In the genomic region with DNA sequence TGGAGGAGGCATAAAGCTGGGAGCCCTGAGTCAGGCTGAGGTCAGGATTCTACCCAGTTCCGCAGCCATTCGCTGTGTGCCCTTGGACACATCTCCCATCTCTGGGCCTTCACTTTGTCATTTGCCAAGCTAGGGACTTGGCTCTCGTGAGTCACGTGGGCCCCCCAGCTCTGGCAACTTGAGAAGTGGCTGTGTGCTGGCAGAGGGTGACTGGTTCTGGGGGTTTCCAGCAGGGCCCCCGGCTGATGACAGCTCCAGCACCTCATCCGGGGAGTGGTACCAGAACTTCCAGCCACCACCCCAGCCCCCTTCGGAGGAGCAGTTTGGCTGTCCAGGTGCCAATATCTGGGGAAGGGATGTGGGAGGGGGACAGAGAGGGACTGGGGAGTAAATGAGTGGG, we compare ENCODE assay signal across 16 cellular contexts. TPM values are rescaled to one million over a fixed set of nuclear protein-coding genes. Genes with fewer than 3 reads are reported as not detected.
"Had no signal": no experiment of that assay in that cellular context is flagged by ENCODE, and none has a peak within 500 bp of the region (broad histone marks: within the 10 kb centered on the region; RNA-seq: fewer than 3 reads in every experiment).

No MANE protein-coding gene starts in this region.

- H3K27me3 Mint-ChIP-seq: memory B cell had no signal

- H3K9me3 Mint-ChIP-seq: memory B cell; nephron; T-helper 2 cell treated with Interferon-gamma antibody and Interleukin-4, amounts not matched to agents 5 μg/mL and 100 μg/mL, for 36 hours had no signal

- H3K4me1 Mint-ChIP-seq: nephron had no signal

- ATAC-seq: gastroesophageal sphincter, left lobe of liver had no signal

- DNase-seq: activated CD4-positive, CD25-positive, alpha-beta regulatory T cell treated with anti-CD3 and anti-CD28 coated beads, Interleukin-2, amount 50 U/mL, for 72 hours; adrenal gland; caudate nucleus; effector CD8-positive, alpha-beta T cell; islet precursor cell; ovary; stimulated activated CD4-positive, alpha-beta T cell treated with anti-CD3 and anti-CD28 coated beads, Interleukin-12 subunit alpha, Interleukin-12 subunit beta, amount 100 ng/mL, for 4 hours; stimulated activated CD4-positive, alpha-beta T cell treated with anti-CD3 and anti-CD28 coated beads, Interleukin-2, amount 100 ng/mL, for 48 hours; stomach had no signal

- H3K9me3 ChIP-seq: adrenal gland, gastroesophageal sphincter, ovary, stomach had no signal

- H3K36me3 ChIP-seq: adrenal gland, gastroesophageal sphincter, ovary, stomach had no signal

- H3K27ac ChIP-seq: adrenal gland, coronary artery, gastroesophageal sphincter, ovary, stomach had no signal

- H3K27ac Mint-ChIP-seq: memory B cell had no signal

- H3K27me3 ChIP-seq: ovary had no signal

- H3K4me3 Mint-ChIP-seq: memory B cell; nephron; T-helper 2 cell treated with Interferon-gamma antibody and Interleukin-4, amounts not matched to agents 5 μg/mL and 100 μg/mL, for 36 hours had no signal

- H3K4me1 ChIP-seq: adrenal gland, gastroesophageal sphincter had no signal

- H3K4me3 ChIP-seq: adrenal gland, coronary artery, gastroesophageal sphincter, ovary, stomach had no signal

RNA-seq across cellular contexts. Expression of gene CD6, which starts 46.6 kb away (rescaled TPM):
- total RNA-seq: fibroblast of lung had no signal
- polyA plus RNA-seq: fibroblast of lung had no signal
